Comparison of ENCODE assay signal across 25 cellular contexts in genomic region chr10:69826789-69827532, GRCh38. TPM values are rescaled to one million over a fixed set of nuclear protein-coding genes. Genes with fewer than 3 reads are reported as not detected.
A peak's percentile ranks its signal among the peaks of the same experiment; 100 is the strongest.
DNase-seq lines count a peak whose midpoint lies in the region; ATAC-seq and TF ChIP-seq lines count a peak whose summit lies in the region.
"Had no signal": no experiment of that assay in that cellular context is flagged by ENCODE, and none has a peak within 500 bp of the region (broad histone marks: within the 10 kb centered on the region; RNA-seq: fewer than 3 reads in every experiment).

No MANE protein-coding gene starts in this region.

- in situ Hi-C loops in mammary epithelial cell (cut with MboI; ENCODE audit: low sequenced_read_pairs in 2 of 2): no loop called here
- in situ Hi-C loops in astrocyte of the cerebellum (cut with HindIII; ENCODE audit: low sequenced_read_pairs): loop anchor here (5.0 kb wide), 2 partner anchors 35 to 45 kb away; no protein-coding TSS in a partner anchor

- no peaks in the 10 kb centered on the region for H3K36me3 Mint-ChIP-seq in MCF 10A (ENCODE audit: insufficient read depth, unreplicated experiment)
- H3K36me3 Mint-ChIP-seq in type B pancreatic cell: peaks cover 3% of the 10 kb centered on the region
- H3K36me3 Mint-ChIP-seq: naive thymus-derived CD4-positive, alpha-beta T cell had no signal

- H3K27ac ChIP-seq in mammary epithelial cell (ENCODE audit: insufficient read depth, low read depth, low read length): no peak overlapping the region
- H3K27ac ChIP-seq: adrenal gland, GM23248, PC-9, upper lobe of left lung had no signal

- H3K4me3 ChIP-seq in mammary epithelial cell (replicated peaks in 1 of 3; ENCODE audit: insufficient read depth in 1 of 3, low read depth in 2 of 3, low read length in 3 of 3): no peak overlapping the region
- no peak overlapping the region for H3K4me3 ChIP-seq in astrocyte of the cerebellum (ENCODE audit: low read depth, low read length)
- H3K4me3 ChIP-seq in fibroblast of mammary gland (ENCODE audit: control insufficient read depth, low read depth, low read length): no peak overlapping the region
- H3K4me3 ChIP-seq: adrenal gland, GM23248, PC-9, upper lobe of left lung had no signal

- H3K4me1 ChIP-seq in mammary epithelial cell (ENCODE audit: insufficient read depth, low read length): no peaks in the 10 kb centered on the region
- H3K4me1 ChIP-seq: adrenal gland, BE2C, upper lobe of left lung had no signal

- dilution Hi-C loops in mammary epithelial cell (cut with HindIII; ENCODE audit: low sequenced_read_pairs): loop anchor here (5.0 kb wide), 2 partner anchors 35 to 70 kb away; no protein-coding TSS in a partner anchor

- no peaks in the 10 kb centered on the region for H3K79me2 ChIP-seq in mammary epithelial cell (ENCODE audit: insufficient read depth, low read length)

- H3K9me3 Mint-ChIP-seq in MCF 10A (ENCODE audit: unreplicated experiment) (no peaks in the 10 kb centered on the region), type B pancreatic cell (no peaks in the 10 kb centered on the region)
- H3K9me3 Mint-ChIP-seq: activated T-cell treated with anti-CD3 and anti-CD28 coated beads, Interleukin-2, amount 50 U/mL, for 4 hours; naive thymus-derived CD4-positive, alpha-beta T cell had no signal

- H3K27me3 Mint-ChIP-seq in MCF 10A (ENCODE audit: insufficient read depth, unreplicated experiment): peaks cover 20% of the 10 kb centered on the region
- peaks cover 46% of the 10 kb centered on the region for H3K27me3 Mint-ChIP-seq in type B pancreatic cell

- H3K4me3 Mint-ChIP-seq in MCF 10A (ENCODE audit: unreplicated experiment) (no peak overlapping the region), type B pancreatic cell (no peak overlapping the region)
- H3K4me3 Mint-ChIP-seq: activated T-cell treated with anti-CD3 and anti-CD28 coated beads, Interleukin-2, amount 50 U/mL, for 4 hours; naive thymus-derived CD4-positive, alpha-beta T cell had no signal

- H3K4me1 Mint-ChIP-seq in MCF 10A (ENCODE audit: insufficient read depth, unreplicated experiment) (no peaks in the 10 kb centered on the region), type B pancreatic cell (ENCODE audit: unreplicated experiment) (peaks cover 40% of the 10 kb centered on the region)

- H3K9me3 ChIP-seq in mammary epithelial cell (replicated peaks; ENCODE audit: insufficient read depth, low read length): no peaks in the 10 kb centered on the region
- H3K9me3 ChIP-seq: adrenal gland, BE2C, upper lobe of left lung had no signal

- intact Hi-C loops in mammary epithelial cell (cut with micrococcal nuclease): no loop called here
- intact Hi-C loops in MCF 10A (cut with micrococcal nuclease): no loop called here

- H3K4me2 ChIP-seq in mammary epithelial cell (ENCODE audit: insufficient read depth, low read depth, low read length): no peak overlapping the region
- H3K4me2 ChIP-seq: PC-9 had no signal

- ATAC-seq in GM19324 (IDR thresholded peaks at IDR 0.05; ENCODE audit: low FRiP score, unreplicated experiment) (no peak), HG02571 (IDR thresholded peaks at IDR 0.05; ENCODE audit: unreplicated experiment) (no peak)
- ATAC-seq: activated T-cell treated with anti-CD3 and anti-CD28 coated beads, Interleukin-2, amount 50 U/mL, for 4 hours; naive thymus-derived CD4-positive, alpha-beta T cell had no signal

- no peaks in the 10 kb centered on the region for H3K36me3 ChIP-seq in mammary epithelial cell (ENCODE audit: insufficient read depth, low read length)
- H3K36me3 ChIP-seq: adrenal gland, BE2C, upper lobe of left lung had no signal

- H4K20me1 ChIP-seq in mammary epithelial cell (ENCODE audit: insufficient read depth, low read length): no peaks in the 10 kb centered on the region

- TF ChIP-seq CTCF in mammary epithelial cell (conservative IDR thresholded peaks at IDR 0.05 in 1 of 2, IDR thresholded peaks at IDR 0.05 in 1 of 2; ENCODE audit: extremely low read depth in 1 of 2, insufficient read depth in 1 of 2, low read depth in 1 of 2, low read length in 2 of 2) (peak; percentile 3 to 4), MCF 10A (IDR thresholded peaks at IDR 0.05; ENCODE audit: unreplicated experiment) (no peak), astrocyte of the cerebellum (IDR thresholded peaks at IDR 0.05; ENCODE audit: low read depth, low read length, missing control alignments) (peak; percentile 21), fibroblast of mammary gland (conservative IDR thresholded peaks at IDR 0.05; ENCODE audit: control insufficient read depth, insufficient read depth, low read depth, low read length) (peak; percentile 2), type B pancreatic cell (conservative IDR thresholded peaks at IDR 0.05) (peak; percentile 50)

- POLR2A ChIA-PET in MCF 10A (lab: Yijun Ruan, JAX): no interaction called here

- 84% methylated on average over 7 of the region's 7 CpGs for whole genome bisulfite sequencing in mammary epithelial cell (ENCODE audit: low coverage, missing lambda C conversion rate)

- H3K27ac Mint-ChIP-seq in MCF 10A (ENCODE audit: low read depth, unreplicated experiment) (no peak overlapping the region), type B pancreatic cell (peak overlapping the region; percentile 0)
- H3K27ac Mint-ChIP-seq: naive thymus-derived CD4-positive, alpha-beta T cell had no signal

- CTCF ChIA-PET in mammary epithelial cell (lab: Charles Lee; ENCODE audit: low non-redundant PET) (no interaction called here), MCF 10A (lab: Yijun Ruan, JAX) (no interaction called here)

- DNase-seq in mammary epithelial cell (no peak), MCF 10A (ENCODE audit: unreplicated experiment) (no peak), astrocyte of the cerebellum (ENCODE audit: low read depth) (no peak), fibroblast of mammary gland (ENCODE audit: low read depth) (no peak), type B pancreatic cell (ENCODE audit: extremely low spot score, unreplicated experiment) (no peak), islet precursor cell (no peak)
- DNase-seq: 8988T; activated naive CD4-positive, alpha-beta T cell; activated T-cell treated with anti-CD3 and anti-CD28 coated beads, Interleukin-2, amount 50 U/mL, for 4 hours; BE2C; central memory CD4-positive, alpha-beta T cell; DMS79; GM23248; KG1; mesenchymal stem cell; naive thymus-derived CD4-positive, alpha-beta T cell; NCI-H187; NCI-H82; PC-9; SHP77 had no signal

- BruUV-seq in mammary epithelial cell (replicated peaks; lab: Mats Ljungman, UMichigan) (no TSS peak), MCF 10A (replicated peaks; lab: Mats Ljungman, UMichigan) (no TSS peak)

- H3K9ac ChIP-seq in mammary epithelial cell (ENCODE audit: insufficient read depth, low read length): no peak overlapping the region
- H3K9ac ChIP-seq: GM23248 had no signal

- no peaks in the 10 kb centered on the region for H3K27me3 ChIP-seq in mammary epithelial cell (ENCODE audit: insufficient read depth, low read length)
- H3K27me3 ChIP-seq: adrenal gland, BE2C, upper lobe of left lung had no signal

- no peak overlapping the region for H2AFZ ChIP-seq in mammary epithelial cell (ENCODE audit: low read depth, low read length)
- H2AFZ ChIP-seq: GM23248, PC-9 had no signal

RNA-seq across cellular contexts. Expression of gene COL13A1, which starts 25.3 kb away (rescaled TPM):
- total RNA-seq in mammary epithelial cell: 1 to 10 TPM; 1.3 to 8.8 TPM
- 5.4 TPM for polyA plus RNA-seq in mammary epithelial cell
- polyA minus RNA-seq in mammary epithelial cell: 0.21 TPM
- total RNA-seq in MCF 10A (2022): 0.22 and 0.47 TPM in 2 replicates
- 0.43 and 18.6 TPM in 2 replicates for total RNA-seq in type B pancreatic cell (ENCODE audit: low replicate concordance)
- total RNA-seq: activated CD8-positive, alpha-beta memory T cell treated with anti-CD3 and anti-CD28 coated beads for 36 hours; activated T-cell treated with anti-CD3 and anti-CD28 coated beads, Interleukin-2, amount 50 U/mL, for 4 hours had no signal
- polyA plus RNA-seq: naive thymus-derived CD4-positive, alpha-beta T cell had no signal
